In the genomic region with DNA sequence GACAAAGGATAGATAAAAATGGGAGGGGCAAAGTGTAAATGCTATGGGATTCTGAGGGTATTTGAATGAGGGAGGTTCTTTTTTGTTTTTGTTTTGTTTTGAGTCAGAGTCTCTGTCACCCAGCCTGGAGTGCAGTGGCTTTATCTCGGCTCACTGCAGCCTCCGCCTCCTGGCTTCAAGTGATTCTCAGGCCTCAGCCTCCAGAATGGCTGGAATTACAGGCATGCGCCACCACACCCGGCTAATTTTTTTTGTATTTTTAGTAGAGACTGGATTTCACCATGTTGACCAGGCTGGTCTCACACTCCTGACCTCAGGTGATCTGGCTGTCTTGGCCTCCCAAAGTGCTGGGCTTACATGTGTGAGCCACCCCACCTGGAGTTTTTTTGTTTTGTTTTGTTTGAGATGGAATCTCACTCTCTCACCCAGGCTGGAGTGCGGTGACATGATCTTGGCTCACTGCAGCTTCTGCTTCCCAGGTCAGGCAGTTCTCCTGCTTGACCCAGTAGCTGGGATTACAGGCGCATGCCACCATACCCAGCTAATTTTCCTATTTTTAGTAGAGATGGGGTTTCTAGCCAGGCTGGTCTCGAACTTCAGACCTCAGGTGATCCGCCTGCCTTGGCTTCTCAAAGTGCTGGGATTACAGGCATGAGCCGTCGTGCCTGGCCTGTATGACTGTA, we compare ENCODE assay signal across 9 cellular contexts. TPM values are rescaled to one million over a fixed set of nuclear protein-coding genes. Genes with fewer than 3 reads are reported as not detected.
DNase-seq lines count a peak whose midpoint lies in the region; ATAC-seq and TF ChIP-seq lines count a peak whose summit lies in the region.
"Had no signal": no experiment of that assay in that cellular context is flagged by ENCODE, and none has a peak within 500 bp of the region (broad histone marks: within the 10 kb centered on the region; RNA-seq: fewer than 3 reads in every experiment).

No MANE protein-coding gene starts in this region.

- peaks cover 8% of the 10 kb centered on the region; the same call in 2 of the 3 replicates for H3K4me1 Mint-ChIP-seq in GM23338

- peak overlapping the region; percentile 28; the same call in 1 of the 2 replicates for H3K27ac Mint-ChIP-seq in GM23338

- no peak overlapping the region for H3K4me3 Mint-ChIP-seq in GM23338

- no peaks in the 10 kb centered on the region for H3K9me3 ChIP-seq in mucosa of descending colon

- peaks cover 68% of the 10 kb centered on the region for H4K20me1 ChIP-seq in GM23338 (replicated peaks; ENCODE audit: insufficient read depth)

- H3K36me3 ChIP-seq in GM23338 (ENCODE audit: insufficient read depth) (no peaks in the 10 kb centered on the region; the same call in 1 of the 2 replicates), mucosa of descending colon (ENCODE audit: low read depth) (no peaks in the 10 kb centered on the region)

- DNase-seq in GM23338 (ENCODE audit: low spot score) (peak; percentile 52), astrocyte of the hippocampus (ENCODE audit: low read depth, low spot score) (peak; percentile 65), mucosa of descending colon (no peak), NCI-H774 (lab: John Stamatoyannopoulos, UW) (no peak), DMS53 treated with DMSO at 0.1 percent for 48 hours (lab: John Stamatoyannopoulos, UW; ENCODE audit: unreplicated experiment) (no peak), NCI-H524 treated with DMSO at 0.1 percent for 48 hours (lab: John Stamatoyannopoulos, UW) (no peak)
- DNase-seq: stimulated activated naive CD4-positive, alpha-beta T cell had no signal

- H3K9me3 Mint-ChIP-seq in GM23338 = no peaks in the 10 kb centered on the region

- no peak overlapping the region for H2AFZ ChIP-seq in GM23338

- ATAC-seq in GM23338 = peak; percentile 32
- ATAC-seq in mucosa of descending colon = peak; percentile 11
- no peak for ATAC-seq in HG02588 (IDR thresholded peaks at IDR 0.05; ENCODE audit: unreplicated experiment)

- H3K4me2 ChIP-seq in GM23338 = no peak overlapping the region

- H3K27me3 Mint-ChIP-seq in GM23338 (ENCODE audit: insufficient read depth, low read depth, poor library complexity) = no peaks in the 10 kb centered on the region

- H3K4me3 ChIP-seq in GM23338 (no peak overlapping the region), mucosa of descending colon (no peak overlapping the region)

- no peaks in the 10 kb centered on the region for H3K9me2 ChIP-seq in GM23338 (ENCODE audit: insufficient read depth)

- intact Hi-C loops in mucosa of descending colon (cut with DNase I, micrococcal nuclease) = no loop called here

- 0 out of 2 replicates have a peak overlapping the region, but pooled peaks have one; percentile 8 for H3K27ac ChIP-seq in C4-2B
- H3K27ac ChIP-seq in GM23338 (ENCODE audit: low read depth) = peak overlapping the region; percentile 75

- peaks cover 29% of the 10 kb centered on the region; the same call in 2 of the 3 replicates for H3K36me3 Mint-ChIP-seq in GM23338 (ENCODE audit: low read depth)

- no peaks in the 10 kb centered on the region for H3F3A ChIP-seq in GM23338 (replicated peaks; ENCODE audit: low read depth)

- H3K4me1 ChIP-seq in GM23338 (ENCODE audit: insufficient read depth) = no peaks in the 10 kb centered on the region
- peaks cover 5% of the 10 kb centered on the region for H3K4me1 ChIP-seq in mucosa of descending colon (ENCODE audit: low read depth)

- peaks cover 100% of the 10 kb centered on the region for H3K79me2 ChIP-seq in GM23338 (replicated peaks; ENCODE audit: insufficient read depth)

- H3K27me3 ChIP-seq in GM23338 (ENCODE audit: insufficient read depth) = no peaks in the 10 kb centered on the region

- TF ChIP-seq CTCF in C4-2B (conservative IDR thresholded peaks at IDR 0.05) = no peak
- no peak for TF ChIP-seq CTCF in GM23338 (conservative IDR thresholded peaks at IDR 0.05; ENCODE audit: low read depth in 2 of 2)
- TF ChIP-seq CTCF in mucosa of descending colon (IDR thresholded peaks at IDR 0.05) = no peak

TF ChIP-seq in GM23338, 12 proteins besides CTCF, POLR2A, EP300 and RAD21 (continues in another document):
- no peak for TF ChIP-seq ZNF331 (CRISPR knock-in tag; IDR thresholded peaks at IDR 0.05; ENCODE audit: low read depth)
- no peak for TF ChIP-seq EZH2 (IDR thresholded peaks at IDR 0.05; ENCODE audit: low read depth, unreplicated experiment)
- TF ChIP-seq, protein P1, sequence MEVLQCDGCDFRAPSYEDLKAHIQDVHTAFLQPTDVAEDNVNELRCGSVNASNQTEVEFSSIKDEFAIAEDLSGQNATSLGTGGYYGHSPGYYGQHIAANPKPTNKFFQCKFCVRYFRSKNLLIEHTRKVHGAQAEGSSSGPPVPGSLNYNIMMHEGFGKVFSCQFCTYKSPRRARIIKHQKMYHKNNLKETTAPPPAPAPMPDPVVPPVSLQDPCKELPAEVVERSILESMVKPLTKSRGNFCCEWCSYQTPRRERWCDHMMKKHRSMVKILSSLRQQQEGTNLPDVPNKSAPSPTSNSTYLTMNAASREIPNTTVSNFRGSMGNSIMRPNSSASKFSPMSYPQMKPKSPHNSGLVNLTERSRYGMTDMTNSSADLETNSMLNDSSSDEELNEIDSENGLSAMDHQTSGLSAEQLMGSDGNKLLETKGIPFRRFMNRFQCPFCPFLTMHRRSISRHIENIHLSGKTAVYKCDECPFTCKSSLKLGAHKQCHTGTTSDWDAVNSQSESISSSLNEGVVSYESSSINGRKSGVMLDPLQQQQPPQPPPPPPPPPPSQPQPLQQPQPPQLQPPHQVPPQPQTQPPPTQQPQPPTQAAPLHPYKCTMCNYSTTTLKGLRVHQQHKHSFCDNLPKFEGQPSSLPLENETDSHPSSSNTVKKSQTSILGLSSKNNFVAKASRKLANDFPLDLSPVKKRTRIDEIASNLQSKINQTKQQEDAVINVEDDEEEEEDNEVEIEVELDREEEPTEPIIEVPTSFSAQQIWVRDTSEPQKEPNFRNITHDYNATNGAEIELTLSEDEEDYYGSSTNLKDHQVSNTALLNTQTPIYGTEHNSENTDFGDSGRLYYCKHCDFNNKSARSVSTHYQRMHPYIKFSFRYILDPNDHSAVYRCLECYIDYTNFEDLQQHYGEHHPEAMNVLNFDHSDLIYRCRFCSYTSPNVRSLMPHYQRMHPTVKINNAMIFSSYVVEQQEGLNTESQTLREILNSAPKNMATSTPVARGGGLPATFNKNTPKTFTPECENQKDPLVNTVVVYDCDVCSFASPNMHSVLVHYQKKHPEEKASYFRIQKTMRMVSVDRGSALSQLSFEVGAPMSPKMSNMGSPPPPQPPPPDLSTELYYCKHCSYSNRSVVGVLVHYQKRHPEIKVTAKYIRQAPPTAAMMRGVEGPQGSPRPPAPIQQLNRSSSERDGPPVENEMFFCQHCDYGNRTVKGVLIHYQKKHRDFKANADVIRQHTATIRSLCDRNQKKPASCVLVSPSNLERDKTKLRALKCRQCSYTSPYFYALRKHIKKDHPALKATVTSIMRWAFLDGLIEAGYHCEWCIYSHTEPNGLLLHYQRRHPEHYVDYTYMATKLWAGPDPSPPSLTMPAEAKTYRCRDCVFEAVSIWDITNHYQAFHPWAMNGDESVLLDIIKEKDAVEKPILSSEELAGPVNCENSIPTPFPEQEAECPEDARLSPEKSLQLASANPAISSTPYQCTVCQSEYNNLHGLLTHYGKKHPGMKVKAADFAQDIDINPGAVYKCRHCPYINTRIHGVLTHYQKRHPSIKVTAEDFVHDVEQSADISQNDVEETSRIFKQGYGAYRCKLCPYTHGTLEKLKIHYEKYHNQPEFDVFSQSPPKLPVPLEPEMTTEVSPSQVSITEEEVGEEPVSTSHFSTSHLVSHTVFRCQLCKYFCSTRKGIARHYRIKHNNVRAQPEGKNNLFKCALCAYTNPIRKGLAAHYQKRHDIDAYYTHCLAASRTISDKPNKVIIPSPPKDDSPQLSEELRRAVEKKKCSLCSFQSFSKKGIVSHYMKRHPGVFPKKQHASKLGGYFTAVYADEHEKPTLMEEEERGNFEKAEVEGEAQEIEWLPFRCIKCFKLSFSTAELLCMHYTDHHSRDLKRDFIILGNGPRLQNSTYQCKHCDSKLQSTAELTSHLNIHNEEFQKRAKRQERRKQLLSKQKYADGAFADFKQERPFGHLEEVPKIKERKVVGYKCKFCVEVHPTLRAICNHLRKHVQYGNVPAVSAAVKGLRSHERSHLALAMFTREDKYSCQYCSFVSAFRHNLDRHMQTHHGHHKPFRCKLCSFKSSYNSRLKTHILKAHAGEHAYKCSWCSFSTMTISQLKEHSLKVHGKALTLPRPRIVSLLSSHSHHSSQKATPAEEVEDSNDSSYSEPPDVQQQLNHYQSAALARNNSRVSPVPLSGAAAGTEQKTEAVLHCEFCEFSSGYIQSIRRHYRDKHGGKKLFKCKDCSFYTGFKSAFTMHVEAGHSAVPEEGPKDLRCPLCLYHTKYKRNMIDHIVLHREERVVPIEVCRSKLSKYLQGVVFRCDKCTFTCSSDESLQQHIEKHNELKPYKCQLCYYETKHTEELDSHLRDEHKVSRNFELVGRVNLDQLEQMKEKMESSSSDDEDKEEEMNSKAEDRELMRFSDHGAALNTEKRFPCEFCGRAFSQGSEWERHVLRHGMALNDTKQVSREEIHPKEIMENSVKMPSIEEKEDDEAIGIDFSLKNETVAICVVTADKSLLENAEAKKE (CRISPR knock-in tag; IDR thresholded peaks at IDR 0.05) = no peak
- no peak for TF ChIP-seq CREB1 (CRISPR knock-in tag; IDR thresholded peaks at IDR 0.05; ENCODE audit: low read depth)
- no peak for TF ChIP-seq POLR2AphosphoS5 (IDR thresholded peaks at IDR 0.05; ENCODE audit: low read depth)
- TF ChIP-seq JUNB (IDR thresholded peaks at IDR 0.05; ENCODE audit: unreplicated experiment) = no peak
- no peak for TF ChIP-seq NANOG (IDR thresholded peaks at IDR 0.05; ENCODE audit: borderline replicate concordance)

RNA-seq across cellular contexts. Expression of a gene that starts 9.0 kb away (rescaled TPM):
- total RNA-seq in GM23338 (2014; rRNA removed; shearing (Covaris generic)) = 97.7 and 113 TPM in 2 replicates
- 192 and 207 TPM in 2 replicates for polyA plus RNA-seq in GM23338 (2016; fragmentation: Nextera tagmentation; extraction: Ambion mirVana)
- total RNA-seq in mucosa of descending colon = 10 to 100 TPM; 82.0 to 89.0 (median 86.7) TPM

Comparison
In these comparisons a context has a peak if more than half of its experiments do, and no peak if none do; other contexts are left out.
1. DNase-seq: peak in GM23338 (single experiment) and astrocyte of the hippocampus (single experiment); none in mucosa of descending colon (0 of 3), NCI-H774 (single experiment), DMS53 treated with DMSO at 0.1 percent for 48 hours (single experiment) and NCI-H524 treated with DMSO at 0.1 percent for 48 hours (single experiment).